In genomic region chr7:42956062-42956461, GRCh38 we compare ENCODE assay signal across 25 cellular contexts. TPM values are rescaled to one million over a fixed set of nuclear protein-coding genes. Genes with fewer than 3 reads are reported as not detected.
DNase-seq lines count a peak whose midpoint lies in the region; ATAC-seq and TF ChIP-seq lines count a peak whose summit lies in the region.
"Had no signal": no experiment of that assay in that cellular context is flagged by ENCODE, and none has a peak within 500 bp of the region (broad histone marks: within the 10 kb centered on the region; RNA-seq: fewer than 3 reads in every experiment).

No MANE protein-coding gene starts in this region.

- ATAC-seq in gastroesophageal sphincter = no peak
- ATAC-seq: GM12878 had no signal

- H3K23ac ChIP-seq in mesendoderm (ENCODE audit: low read length) = no peak overlapping the region

- H3K18ac ChIP-seq in mesendoderm (ENCODE audit: low read length) = no peak overlapping the region

- H3K27me3 ChIP-seq in endodermal cell (ENCODE audit: control insufficient read depth, insufficient read depth, low read length, poor library complexity, severe bottlenecking) (no peaks in the 10 kb centered on the region), mesendoderm (ENCODE audit: insufficient read depth, low read length, poor library complexity) (no peaks in the 10 kb centered on the region), gastroesophageal sphincter (no peaks in the 10 kb centered on the region)
- H3K27me3 ChIP-seq: BE2C, BLaER1 had no signal

- no peak overlapping the region for H3K4me3 Mint-ChIP-seq in endodermal cell
- H3K4me3 Mint-ChIP-seq: CD14-positive monocyte; CD4-positive, alpha-beta memory T cell; CD4-positive, CD25-positive, alpha-beta regulatory T cell; CD8-positive, alpha-beta memory T cell had no signal

- no peak overlapping the region for H3K9ac ChIP-seq in endodermal cell (ENCODE audit: extremely low read depth, low read length, poor library complexity, severe bottlenecking)
- no peak overlapping the region for H3K9ac ChIP-seq in mesendoderm (ENCODE audit: low read length)
- H3K9ac ChIP-seq: BLaER1 had no signal

- no peak overlapping the region for H2BK120ac ChIP-seq in mesendoderm (ENCODE audit: low read depth, low read length)

- no peak overlapping the region for H3K4me2 ChIP-seq in mesendoderm (ENCODE audit: low read length)
- H3K4me2 ChIP-seq: BLaER1 had no signal

- no peak overlapping the region for H4K5ac ChIP-seq in mesendoderm (ENCODE audit: low read length)

- no peaks in the 10 kb centered on the region for H3K79me1 ChIP-seq in mesendoderm (ENCODE audit: low read length)

- DNase-seq in NAMALWA (ENCODE audit: low spot score) (peak; percentile 11), endodermal cell (no peak), mesendoderm (peak; percentile 32), UCSD-AML1 (lab: John Stamatoyannopoulos, UW; ENCODE audit: unreplicated experiment) (no peak), NCI-H748 (lab: John Stamatoyannopoulos, UW; ENCODE audit: unreplicated experiment) (no peak), dedifferentiated amniotic fluid mesenchymal stem cell (ENCODE audit: extremely low spot score) (no peak)
- DNase-seq: 8988T; ACHN; BE2C; C1 segment of cervical spinal cord; CD4-positive, alpha-beta memory T cell; CD4-positive, CD25-positive, alpha-beta regulatory T cell; CD8-positive, alpha-beta memory T cell; COR-L47; DMS 273 treated with DMSO at 0.1 percent for 48 hours; DMS153; DMS53; DMS79; DND-41; EL; GDM1 had no signal

- no peak overlapping the region for H3K27ac ChIP-seq in endodermal cell (ENCODE audit: low read depth, low read length)
- H3K27ac ChIP-seq in mesendoderm (ENCODE audit: low read depth, low read length) = no peak overlapping the region
- H3K27ac ChIP-seq in gastroesophageal sphincter = no peak overlapping the region
- H3K27ac ChIP-seq: BLaER1 had no signal

- peaks cover 6% of the 10 kb centered on the region for H3K4me1 Mint-ChIP-seq in endodermal cell
- H3K4me1 Mint-ChIP-seq: CD14-positive monocyte; CD4-positive, alpha-beta memory T cell; CD4-positive, CD25-positive, alpha-beta regulatory T cell; CD8-positive, alpha-beta memory T cell had no signal

- H3K4me3 ChIP-seq in endodermal cell (ENCODE audit: low read length) (peak overlapping the region; percentile 70), mesendoderm (ENCODE audit: low read length) (no peak overlapping the region), gastroesophageal sphincter (no peak overlapping the region)
- H3K4me3 ChIP-seq: BLaER1, GM12878 had no signal

- peaks cover 83% of the 10 kb centered on the region for H3K9me3 ChIP-seq in endodermal cell (ENCODE audit: control insufficient read depth, low read length)
- no peaks in the 10 kb centered on the region for H3K9me3 ChIP-seq in gastroesophageal sphincter
- H3K9me3 ChIP-seq: BE2C had no signal

- no peak overlapping the region for H3K56ac ChIP-seq in mesendoderm (ENCODE audit: low read length)

- H2BK5ac ChIP-seq in mesendoderm (ENCODE audit: low read length) = no peak overlapping the region

- H3K27me3 Mint-ChIP-seq in endodermal cell (ENCODE audit: insufficient read depth) = no peaks in the 10 kb centered on the region

- TF ChIP-seq EP300 in gastroesophageal sphincter (IDR thresholded peaks at IDR 0.05) = no peak

- H3K27ac Mint-ChIP-seq in endodermal cell = no peak overlapping the region
- H3K27ac Mint-ChIP-seq: CD14-positive monocyte; CD4-positive, alpha-beta memory T cell; CD4-positive, CD25-positive, alpha-beta regulatory T cell; CD8-positive, alpha-beta memory T cell had no signal

- H3K36me3 Mint-ChIP-seq in endodermal cell (ENCODE audit: low read depth) = peaks cover 25% of the 10 kb centered on the region
- H3K36me3 Mint-ChIP-seq: CD14-positive monocyte; CD4-positive, CD25-positive, alpha-beta regulatory T cell had no signal

- H3K9me3 Mint-ChIP-seq in endodermal cell = peaks cover 57% of the 10 kb centered on the region

- H3K36me3 ChIP-seq in endodermal cell (ENCODE audit: control insufficient read depth, insufficient read depth, low read length) (no peaks in the 10 kb centered on the region), mesendoderm (ENCODE audit: control insufficient read depth, insufficient read depth, low read length) (no peaks in the 10 kb centered on the region), gastroesophageal sphincter (no peaks in the 10 kb centered on the region)
- H3K36me3 ChIP-seq: BE2C, BLaER1 had no signal

- H3K79me2 ChIP-seq in mesendoderm (ENCODE audit: control insufficient read depth, insufficient read depth, low read length) = no peaks in the 10 kb centered on the region

- peaks cover 6% of the 10 kb centered on the region for H3K4me1 ChIP-seq in endodermal cell (ENCODE audit: control insufficient read depth, insufficient read depth, low read length)
- H3K4me1 ChIP-seq in mesendoderm (ENCODE audit: control insufficient read depth, low read depth, low read length) = no peaks in the 10 kb centered on the region
- no peaks in the 10 kb centered on the region for H3K4me1 ChIP-seq in gastroesophageal sphincter
- H3K4me1 ChIP-seq: BE2C had no signal

- TF ChIP-seq POLR2A in gastroesophageal sphincter (IDR thresholded peaks at IDR 0.05) = no peak

- H2BK15ac ChIP-seq in mesendoderm (replicated peaks; ENCODE audit: low read depth) = no peak overlapping the region

- no peak overlapping the region for H3K4ac ChIP-seq in mesendoderm (ENCODE audit: low read depth, low read length)

- no peak overlapping the region for H2AK5ac ChIP-seq in mesendoderm (ENCODE audit: low read length)

- TF ChIP-seq CTCF in endodermal cell (conservative IDR thresholded peaks at IDR 0.05) (no peak), gastroesophageal sphincter (IDR thresholded peaks at IDR 0.05) (no peak)

- H4K8ac ChIP-seq in mesendoderm (ENCODE audit: low read depth, low read length) = no peak overlapping the region

RNA-seq across cellular contexts. Expression of gene MRPL32, which starts 23.9 kb away (rescaled TPM):
- total RNA-seq in endodermal cell (10 to 100 TPM; 88.6 to 97.0 TPM), gastroesophageal sphincter (10 to 100 TPM; 45.6 to 68.7 (median 53.8) TPM)
- polyA plus RNA-seq in endodermal cell (2013, experiment 1 of 2) = 69.7 TPM
- 65.0 TPM for polyA plus RNA-seq in endodermal cell (2013, experiment 2 of 2)
- polyA plus RNA-seq in mesendoderm (2013, experiment 1 of 2) = 146 TPM
- polyA plus RNA-seq in mesendoderm (2013, experiment 2 of 2) = 197 TPM

RNA-seq across cellular contexts. Expression of gene PSMA2, which starts 24.1 kb away (rescaled TPM):
- total RNA-seq in endodermal cell (100 to 1,000 TPM; 163 to 191 TPM), gastroesophageal sphincter (100 to 1,000 TPM in 1 of 4 donors, 10 to 100 TPM in 3; 36.3 to 105 (median 73.2) TPM)
- 197 TPM for polyA plus RNA-seq in endodermal cell (2013, experiment 1 of 2)
- 183 TPM for polyA plus RNA-seq in endodermal cell (2013, experiment 2 of 2)
- polyA plus RNA-seq in mesendoderm (2013, experiment 1 of 2) = 351 TPM
- polyA plus RNA-seq in mesendoderm (2013, experiment 2 of 2) = 360 TPM

RNA-seq across cellular contexts. Expression of gene C7orf25, which starts 44.2 kb away (rescaled TPM):
- total RNA-seq in endodermal cell (1 to 10 TPM; 3.2 to 4.8 TPM), gastroesophageal sphincter (10 to 100 TPM; 10.5 to 15.4 (median 12.5) TPM)
- 2.5 TPM for polyA plus RNA-seq in endodermal cell (2013, experiment 1 of 2)
- 3.2 TPM for polyA plus RNA-seq in endodermal cell (2013, experiment 2 of 2)
- 3.9 TPM for polyA plus RNA-seq in mesendoderm (2013, experiment 1 of 2)
- polyA plus RNA-seq in mesendoderm (2013, experiment 2 of 2) = 3.9 TPM

Comparison
In these comparisons a context has a peak if more than half of its experiments do, and no peak if none do; other contexts are left out.
1. DNase-seq: peak in NAMALWA (single experiment) and mesendoderm (single experiment); none in endodermal cell (single experiment), UCSD-AML1 (single experiment), NCI-H748 (single experiment) and dedifferentiated amniotic fluid mesenchymal stem cell (single experiment).